Comparison of ENCODE assay signal across 26 cellular contexts in genomic region chr10:132402781-132403241, GRCh38. TPM values are rescaled to one million over a fixed set of nuclear protein-coding genes. Genes with fewer than 3 reads are reported as not detected.
DNase-seq lines count a peak whose midpoint lies in the region; ATAC-seq and TF ChIP-seq lines count a peak whose summit lies in the region.
"Had no signal": no experiment of that assay in that cellular context is flagged by ENCODE, and none has a peak within 500 bp of the region (broad histone marks: within the 10 kb centered on the region; RNA-seq: fewer than 3 reads in every experiment).

No MANE protein-coding gene starts in this region.

- H3K4me1 ChIP-seq in osteoblast (ENCODE audit: insufficient read depth, low read length): peaks cover 5% of the 10 kb centered on the region
- H3K4me1 ChIP-seq in aorta (ENCODE audit: control insufficient read depth in 1 of 2, insufficient read depth in 2 of 2, low read length in 2 of 2): no peaks in the 10 kb centered on the region

- H3K36me3 ChIP-seq in osteoblast (ENCODE audit: insufficient read depth, low read length): peaks cover 5% of the 10 kb centered on the region
- peaks cover 0 to 2% of the 10 kb centered on the region in 2 donors for H3K36me3 ChIP-seq in aorta (ENCODE audit: control insufficient read depth in 1 of 2, insufficient read depth in 2 of 2, low read length in 1 of 2)

- WGBS in aorta, 2 donors: 95% methylated on average over 23 to 24 of the region's 24 CpGs

- intact Hi-C loops in left cardiac atrium (cut with DNase I) (no loop called here), cardiac septum (cut with DNase I) (no loop called here), left ventricle myocardium superior (cut with micrococcal nuclease) (no loop called here), aorta (cut with DNase I) (no loop called here)

- peaks cover 38% of the 10 kb centered on the region for H3K79me2 ChIP-seq in osteoblast (ENCODE audit: insufficient read depth, low read length)

- H3K27me3 ChIP-seq in osteoblast (ENCODE audit: insufficient read depth, low read length): no peaks in the 10 kb centered on the region
- H3K27me3 ChIP-seq in aorta (ENCODE audit: control insufficient read depth in 1 of 2, insufficient read depth in 2 of 2, low read length in 1 of 2): no peaks in the 10 kb centered on the region
- H3K27me3 ChIP-seq: dorsolateral prefrontal cortex had no signal

- peaks cover 38% of the 10 kb centered on the region for H4K20me1 ChIP-seq in osteoblast (ENCODE audit: insufficient read depth, low read length)

- H3K9me3 Mint-ChIP-seq in activated naive CD4-positive, alpha-beta T cell treated with anti-CD3 and anti-CD28 coated beads, Interleukin-2, amount 50 U/mL, for 72 hours: no peaks in the 10 kb centered on the region
- H3K9me3 Mint-ChIP-seq: activated CD8-positive, alpha-beta T cell treated with anti-CD3 and anti-CD28 coated beads for 36 hours; activated T-helper 17 cell treated with anti-CD3 and anti-CD28 coated beads, Interleukin-2, amount 50 U/mL, for 72 hours; CD8-positive, alpha-beta memory T cell; central memory CD8-positive, alpha-beta T cell; neural crest cell had no signal

- no peak overlapping the region for H3K4me3 ChIP-seq in osteoblast (ENCODE audit: insufficient read depth, low read length)
- H3K4me3 ChIP-seq in aorta (ENCODE audit: low read length in 2 of 2): no peak overlapping the region
- H3K4me3 ChIP-seq: dorsolateral prefrontal cortex, lung, thoracic aorta had no signal

- H3K9me3 ChIP-seq in osteoblast (ENCODE audit: low read depth, low read length) (no peaks in the 10 kb centered on the region), aorta (ENCODE audit: control insufficient read depth, low read length) (no peaks in the 10 kb centered on the region)
- H3K9me3 ChIP-seq: thoracic aorta had no signal

- ATAC-seq in left cardiac atrium: no peak
- ATAC-seq in left ventricle myocardium superior: no peak
- ATAC-seq in aorta (ENCODE audit: low FRiP score): no peak
- no peak for ATAC-seq in activated naive CD4-positive, alpha-beta T cell treated with anti-CD3 and anti-CD28 coated beads, Interleukin-2, amount 50 U/mL, for 72 hours
- ATAC-seq: activated CD8-positive, alpha-beta T cell treated with anti-CD3 and anti-CD28 coated beads for 36 hours; activated T-helper 17 cell treated with anti-CD3 and anti-CD28 coated beads, Interleukin-2, amount 50 U/mL, for 72 hours; stimulated activated naive CD8-positive, alpha-beta T cell treated with anti-CD3 and anti-CD28 coated beads, Interleukin-15, Interleukin-2, amounts not matched to agents 100 U/mL and 50 U/mL, for 24 hours had no signal

- no peak overlapping the region for H3K4me2 ChIP-seq in osteoblast (ENCODE audit: insufficient read depth, low read length)

- no peaks in the 10 kb centered on the region for H3K36me3 Mint-ChIP-seq in activated naive CD4-positive, alpha-beta T cell treated with anti-CD3 and anti-CD28 coated beads, Interleukin-2, amount 50 U/mL, for 72 hours
- H3K36me3 Mint-ChIP-seq: activated naive CD8-positive, alpha-beta T cell had no signal

- TF ChIP-seq CTCF in osteoblast (IDR thresholded peaks at IDR 0.05; ENCODE audit: extremely low read depth, low read depth, low read length): no peak

- DNase-seq in left cardiac atrium (peak; percentile 17), cardiac septum (ENCODE audit: low spot score) (no peak), left ventricle myocardium superior (peak; percentile 24), osteoblast (ENCODE audit: insufficient read length, low spot score, missing footprints) (peak; percentile 78), aorta (peak; percentile 44 to 64), HK-2 (ENCODE audit: unreplicated experiment) (no peak), NCI-H226 (no peak)
- DNase-seq in activated naive CD4-positive, alpha-beta T cell treated with anti-CD3 and anti-CD28 coated beads, Interleukin-2, amount 50 U/mL, for 72 hours (ENCODE audit: low spot score in 2 of 2): no peak
- DNase-seq: activated CD8-positive, alpha-beta T cell treated with anti-CD3 and anti-CD28 coated beads for 36 hours; CD8-positive, alpha-beta memory T cell; dorsolateral prefrontal cortex; GOT3; islet precursor cell; NCI-H1417; NCI-H2081 treated with DMSO at 0.1 percent for 48 hours; NCI-H345; NCI-H748 treated with DMSO at 0.1 percent for 48 hours; stimulated activated CD4-positive, alpha-beta T cell treated with anti-CD3 and anti-CD28 coated beads, Interleukin-15, amount 100 ng/mL, for 24 hours; stimulated activated naive CD8-positive, alpha-beta T cell treated with anti-CD3 and anti-CD28 coated beads, Interleukin-15, Interleukin-2, amounts not matched to agents 100 U/mL and 50 U/mL, for 24 hours; T-helper 2 cell had no signal

- H3K27ac ChIP-seq in osteoblast (ENCODE audit: low read depth, low read length): no peak overlapping the region
- no peak overlapping the region for H3K27ac ChIP-seq in aorta (ENCODE audit: low read depth in 1 of 2, low read length in 2 of 2)
- H3K27ac ChIP-seq: thoracic aorta had no signal

- no peak overlapping the region for H2AFZ ChIP-seq in osteoblast (ENCODE audit: low read length)

- no peak overlapping the region for H3K27ac Mint-ChIP-seq in activated naive CD4-positive, alpha-beta T cell treated with anti-CD3 and anti-CD28 coated beads, Interleukin-2, amount 50 U/mL, for 72 hours
- H3K27ac Mint-ChIP-seq: activated CD8-positive, alpha-beta T cell treated with anti-CD3 and anti-CD28 coated beads for 36 hours; activated naive CD8-positive, alpha-beta T cell; activated T-helper 17 cell treated with anti-CD3 and anti-CD28 coated beads, Interleukin-2, amount 50 U/mL, for 72 hours had no signal

RNA-seq across cellular contexts. Expression of gene PWWP2B, which starts 5.8 kb away (rescaled TPM):
- 10 to 100 TPM; 11.8 to 12.7 TPM for total RNA-seq in left cardiac atrium
- total RNA-seq in cardiac septum: 14.3 TPM
- total RNA-seq in left ventricle myocardium superior: 19.9 TPM
- total RNA-seq in osteoblast: 15.3 and 18.5 TPM in 2 replicates
- total RNA-seq in aorta: 1 to 10 TPM; 6.8 to 8.7 TPM
- 1 to 10 TPM; 2.0 to 3.6 TPM for polyA plus RNA-seq in aorta
- total RNA-seq in activated naive CD4-positive, alpha-beta T cell treated with anti-CD3 and anti-CD28 coated beads, Interleukin-2, amount 50 U/mL, for 72 hours: 1 to 10 TPM in 1 of 2 donors, under 1 TPM in 1; 0.64 to 4.3 TPM

Comparison
In these comparisons a context has a peak if more than half of its experiments do, and no peak if none do; other contexts are left out.
1. DNase-seq: peak in left cardiac atrium (single experiment), left ventricle myocardium superior (single experiment), osteoblast (single experiment) and aorta (2 of 2); none in cardiac septum (single experiment), HK-2 (single experiment), activated naive CD4-positive, alpha-beta T cell treated with anti-CD3 and anti-CD28 coated beads, Interleukin-2, amount 50 U/mL, for 72 hours (0 of 2) and NCI-H226 (single experiment).